In genomic region chr20:35007413-35007812, GRCh38 we compare ENCODE assay signal across 20 cellular contexts. TPM values are rescaled to one million over a fixed set of nuclear protein-coding genes. Genes with fewer than 3 reads are reported as not detected.
DNase-seq lines count a peak whose midpoint lies in the region; ATAC-seq and TF ChIP-seq lines count a peak whose summit lies in the region.
"Had no signal": no experiment of that assay in that cellular context is flagged by ENCODE, and none has a peak within 500 bp of the region (broad histone marks: within the 10 kb centered on the region; RNA-seq: fewer than 3 reads in every experiment).

No MANE protein-coding gene starts in this region.

- H2BK15ac ChIP-seq in H9 (ENCODE audit: low read depth, low read length): no peak overlapping the region

- peak; percentile 11 for DNase-seq in HuH-7 (ENCODE audit: low spot score)
- DNase-seq in body of pancreas: peak in 3 of 4 donors; percentile 2 to 9 (median 6)
- DNase-seq in hepatic stellate cell (ENCODE audit: low spot score): peak; percentile 3
- peak; percentile 35 for DNase-seq in spleen
- no peak for DNase-seq in stimulated activated CD4-positive, alpha-beta T cell treated with anti-CD3 and anti-CD28 coated beads, Interleukin-4, amount 100 ng/mL, for 24 hours
- DNase-seq in H9: no peak
- DNase-seq: activated T-cell treated with anti-CD3 and anti-CD28 coated beads for 4 hours; CD8-positive, alpha-beta memory T cell; cortex of kidney; DMS53; glutamatergic neuron; GM23248; NCI-H1436 treated with DMSO at 0.1 percent for 48 hours; NCI-H2171; NCI-H748 treated with DMSO at 0.1 percent for 48 hours; OCI-M1; SIG-M5; T-helper 1 cell had no signal

- TF ChIP-seq CTCF in body of pancreas (IDR thresholded peaks at IDR 0.05) (no peak), spleen (IDR thresholded peaks at IDR 0.05 in 8 of 11, conservative IDR thresholded peaks at IDR 0.05 in 3 of 11) (no peak), H9 (conservative IDR thresholded peaks at IDR 0.05) (no peak)

- H3K4me3 ChIP-seq in body of pancreas (no peak overlapping the region), spleen (no peak overlapping the region)
- H3K4me3 ChIP-seq: GM23248 had no signal

- H3K36me3 ChIP-seq in body of pancreas (replicated peaks in 1 of 2; ENCODE audit: insufficient read depth in 1 of 2, low read depth in 2 of 2): peaks cover 31 to 64% of the 10 kb centered on the region in 2 donors
- H3K36me3 ChIP-seq in spleen: peaks cover 3 to 100% (median 100%) of the 10 kb centered on the region in 6 donors

- no peaks in the 10 kb centered on the region for H3K27me3 Mint-ChIP-seq in H9 (ENCODE audit: low read depth)
- H3K27me3 Mint-ChIP-seq: activated naive CD4-positive, alpha-beta T cell treated with anti-CD3 and anti-CD28 coated beads, Interleukin-2, amount 50 U/mL, for 24 hours had no signal

- H4K20me1 ChIP-seq in H9 (ENCODE audit: control insufficient read depth, insufficient read depth, insufficient read length): no peaks in the 10 kb centered on the region

- H2AK5ac ChIP-seq in H9 (ENCODE audit: insufficient read length, low read length): no peak overlapping the region

- H3K9ac ChIP-seq in H9 (ENCODE audit: extremely low read depth, insufficient read length, low read length): no peak overlapping the region
- H3K9ac ChIP-seq: GM23248 had no signal

- H3K23me2 ChIP-seq in H9 (ENCODE audit: insufficient read length, low read depth, low read length, poor library complexity, severe bottlenecking): no peaks in the 10 kb centered on the region

- no peak overlapping the region for H2BK5ac ChIP-seq in H9 (ENCODE audit: insufficient read length, low read length)

- no peak overlapping the region for H3K56ac ChIP-seq in H9 (ENCODE audit: insufficient read length, low read depth, low read length)

- 77 to 93% methylated on average over 4 to 9 of the region's 9 CpGs for WGBS in body of pancreas, 2 donors
- WGBS in spleen, 5 donors: 85 to 97% (median 92%) methylated on average over 9 of the region's 9 CpGs
- WGBS in H9 (ENCODE audit: extremely low coverage, insufficient read length, low lambda C conversion rate): no CpG with 5 or more reads among the region's 9 CpGs

- no peaks in the 10 kb centered on the region for H3K79me1 ChIP-seq in H9 (ENCODE audit: insufficient read depth, low read depth, low read length, poor library complexity, severe bottlenecking)

- TF ChIP-seq POLR2A in body of pancreas (IDR thresholded peaks at IDR 0.05): no peak
- TF ChIP-seq POLR2A in spleen (IDR thresholded peaks at IDR 0.05): no peak

- H3K4me1 Mint-ChIP-seq in H9: peaks cover 3 to 6% of the 10 kb centered on the region in 2 experiments
- H3K4me1 Mint-ChIP-seq: activated naive CD4-positive, alpha-beta T cell treated with anti-CD3 and anti-CD28 coated beads, Interleukin-2, amount 50 U/mL, for 24 hours; CD8-positive, alpha-beta memory T cell had no signal

- no peak overlapping the region for H3K4me3 Mint-ChIP-seq in H9
- H3K4me3 Mint-ChIP-seq: activated naive CD4-positive, alpha-beta T cell treated with anti-CD3 and anti-CD28 coated beads, Interleukin-2, amount 50 U/mL, for 24 hours; CD8-positive, alpha-beta memory T cell had no signal

- H2BK120ac ChIP-seq in H9 (ENCODE audit: low read depth, low read length, poor library complexity, severe bottlenecking): no peak overlapping the region

- H3K4ac ChIP-seq in H9 (ENCODE audit: low read depth, low read length): no peak overlapping the region

- H3K23ac ChIP-seq in H9 (ENCODE audit: insufficient read length, low read depth, low read length): no peak overlapping the region

- no peak for ATAC-seq in body of pancreas
- ATAC-seq in GM18861 (IDR thresholded peaks at IDR 0.05; ENCODE audit: unreplicated experiment): no peak

- H3K14ac ChIP-seq in H9 (ENCODE audit: insufficient read depth, low read length): no peak overlapping the region

- H3K27ac ChIP-seq in body of pancreas: no peak overlapping the region
- H3K27ac ChIP-seq in spleen: no peak overlapping the region
- no peak overlapping the region for H3K27ac ChIP-seq in H9 (ENCODE audit: insufficient read length, low read depth, low read length)
- H3K27ac ChIP-seq: GM23248 had no signal

- no peaks in the 10 kb centered on the region for H3K27me3 ChIP-seq in body of pancreas
- no peaks in the 10 kb centered on the region for H3K27me3 ChIP-seq in spleen (replicated peaks in 1 of 7)
- no peaks in the 10 kb centered on the region for H3K27me3 ChIP-seq in H9 (ENCODE audit: insufficient read depth, low read length)

- H2BK20ac ChIP-seq in H9 (ENCODE audit: low read depth, low read length, poor library complexity, severe bottlenecking): no peak overlapping the region

- H3K4me1 ChIP-seq in body of pancreas (peaks cover 16% of the 10 kb centered on the region), spleen (peaks cover 16 to 44% (median 40%) of the 10 kb centered on the region in 6 donors), H9 (ENCODE audit: insufficient read depth, low read length) (no peaks in the 10 kb centered on the region)

- intact Hi-C loops in body of pancreas (cut with DNase I) (no loop called here), spleen (cut with DNase I; ENCODE audit: low total_unique reads) (no loop called here)

- H2AFZ ChIP-seq in H9 (ENCODE audit: low read length): no peak overlapping the region
- H2AFZ ChIP-seq: GM23248 had no signal

- H3K9me3 Mint-ChIP-seq in H9: no peaks in the 10 kb centered on the region
- H3K9me3 Mint-ChIP-seq: activated naive CD4-positive, alpha-beta T cell treated with anti-CD3 and anti-CD28 coated beads, Interleukin-2, amount 50 U/mL, for 24 hours; CD8-positive, alpha-beta memory T cell had no signal

- H3T11ph ChIP-seq in H9 (ENCODE audit: low read length): no peak overlapping the region

- no peak overlapping the region for H2BK12ac ChIP-seq in H9 (ENCODE audit: insufficient read length, low read depth, low read length)

- H3K27ac Mint-ChIP-seq in H9: no peak overlapping the region
- H3K27ac Mint-ChIP-seq: activated naive CD4-positive, alpha-beta T cell treated with anti-CD3 and anti-CD28 coated beads, Interleukin-2, amount 50 U/mL, for 24 hours had no signal

- no peak overlapping the region for H3K4me2 ChIP-seq in H9 (ENCODE audit: insufficient read depth, insufficient read length, low read length)

- H4K91ac ChIP-seq in H9 (ENCODE audit: insufficient read length, low read depth, low read length): no peak overlapping the region

- H3K79me2 ChIP-seq in H9 (ENCODE audit: insufficient read depth, low read length): no peaks in the 10 kb centered on the region

- H3K18ac ChIP-seq in H9 (ENCODE audit: insufficient read length, low read depth, low read length): no peak overlapping the region

- H3K9me3 ChIP-seq in body of pancreas (no peaks in the 10 kb centered on the region), spleen (no peaks in the 10 kb centered on the region), H9 (ENCODE audit: control insufficient read depth, low read depth, low read length) (no peaks in the 10 kb centered on the region)

- no peak overlapping the region for H4K5ac ChIP-seq in H9 (ENCODE audit: insufficient read length, low read depth, low read length)

- H3K36me3 Mint-ChIP-seq in H9 (ENCODE audit: insufficient read depth in 1 of 3, low read depth in 3 of 3): peaks cover 48 to 92% (median 87%) of the 10 kb centered on the region in 3 experiments

- no peak overlapping the region for H4K8ac ChIP-seq in H9 (replicated peaks; ENCODE audit: insufficient read length, low read depth, low read length)

RNA-seq across cellular contexts. Expression of gene MYH7B, which starts 51.7 kb away (rescaled TPM):
- total RNA-seq in body of pancreas: 1 to 10 TPM in 1 of 2 donors, under 1 TPM in 1; 0.52 to 1.3 TPM
- 1 to 10 TPM in 3 of 7 donors, under 1 TPM in 4; 0.09 to 1.7 (median 0.60) TPM for total RNA-seq in spleen
- under 1 TPM; 0.72 to 0.83 (median 0.77) TPM for polyA plus RNA-seq in spleen
- total RNA-seq in H9 (2021): 0.22 and 0.42 TPM in 2 replicates

RNA-seq across cellular contexts. Expression of gene GSS, which starts 51.8 kb away (rescaled TPM):
- total RNA-seq in body of pancreas (10 to 100 TPM; 24.6 to 33.0 TPM), spleen (10 to 100 TPM; 23.8 to 46.1 (median 31.8) TPM), H9 (2021) (48.5 and 53.0 TPM in 2 replicates)
- polyA plus RNA-seq in spleen: 10 to 100 TPM; 19.8 to 40.0 (median 39.0) TPM

Comparison
In these comparisons a context has a peak if more than half of its experiments do, and no peak if none do; other contexts are left out.
1. DNase-seq: peak in HuH-7 (single experiment), body of pancreas (3 of 4), hepatic stellate cell (single experiment) and spleen (single experiment); none in stimulated activated CD4-positive, alpha-beta T cell treated with anti-CD3 and anti-CD28 coated beads, Interleukin-4, amount 100 ng/mL, for 24 hours (single experiment) and H9 (single experiment).